Comparison of ENCODE assay signal across 15 cellular contexts in the genomic region with DNA sequence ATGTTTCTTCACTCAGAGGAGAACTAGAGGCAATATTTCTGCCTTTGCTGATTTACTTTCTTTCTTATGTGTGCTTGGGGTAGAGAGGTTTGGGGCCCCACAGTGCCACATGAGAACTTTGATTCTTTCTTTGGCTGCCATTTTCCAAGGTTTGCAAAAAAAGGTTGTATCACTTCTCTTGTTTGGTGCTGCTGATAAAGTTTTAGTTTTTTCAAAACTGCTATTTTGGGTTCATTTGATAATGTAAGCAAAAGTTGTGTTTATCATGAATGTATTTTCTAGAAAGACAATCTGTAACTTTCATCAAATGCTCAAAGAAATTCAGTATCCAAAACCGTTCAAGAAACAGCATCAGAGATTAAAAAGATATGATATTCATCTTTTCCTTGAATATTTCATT. TPM values are rescaled to one million over a fixed set of nuclear protein-coding genes. Genes with fewer than 3 reads are reported as not detected.
DNase-seq lines count a peak whose midpoint lies in the region; ATAC-seq and TF ChIP-seq lines count a peak whose summit lies in the region.
"Had no signal": no experiment of that assay in that cellular context is flagged by ENCODE, and none has a peak within 500 bp of the region (broad histone marks: within the 10 kb centered on the region; RNA-seq: fewer than 3 reads in every experiment).

No MANE protein-coding gene starts in this region.

- H3K9me3 Mint-ChIP-seq in activated T-cell treated with anti-CD3 and anti-CD28 coated beads, Interleukin-2, amount 50 U/mL, for 72 hours, result no peaks in the 10 kb centered on the region
- H3K9me3 Mint-ChIP-seq in endodermal cell, result no peaks in the 10 kb centered on the region
- no peaks in the 10 kb centered on the region for H3K9me3 Mint-ChIP-seq in naive thymus-derived CD8-positive, alpha-beta T cell
- H3K9me3 Mint-ChIP-seq in CD8-positive, alpha-beta memory T cell, result no peaks in the 10 kb centered on the region
- H3K9me3 Mint-ChIP-seq in T-helper 2 cell treated with Interferon-gamma antibody and Interleukin-4, amounts not matched to agents 5 μg/mL and 100 μg/mL, for 36 hours, result no peaks in the 10 kb centered on the region
- H3K9me3 Mint-ChIP-seq: CD8-positive, alpha-beta T cell had no signal

- WGBS in endodermal cell (ENCODE audit: insufficient coverage in 1 of 2, insufficient read length in 1 of 2), 2 experiments, result 100% methylated on average over 1 of the region's 1 CpG

- H3K4me3 ChIP-seq in endodermal cell (ENCODE audit: low read length), result no peak overlapping the region
- no peak overlapping the region for H3K4me3 ChIP-seq in CD8-positive, alpha-beta memory T cell (ENCODE audit: low read length)

- no peak overlapping the region for H3K4me3 Mint-ChIP-seq in activated T-cell treated with anti-CD3 and anti-CD28 coated beads, Interleukin-2, amount 50 U/mL, for 72 hours
- H3K4me3 Mint-ChIP-seq in T-helper 17 cell, result no peak overlapping the region
- no peak overlapping the region for H3K4me3 Mint-ChIP-seq in endodermal cell
- no peak overlapping the region for H3K4me3 Mint-ChIP-seq in naive thymus-derived CD8-positive, alpha-beta T cell
- H3K4me3 Mint-ChIP-seq in CD8-positive, alpha-beta memory T cell, result no peak overlapping the region
- no peak overlapping the region for H3K4me3 Mint-ChIP-seq in T-helper 2 cell treated with Interferon-gamma antibody and Interleukin-4, amounts not matched to agents 5 μg/mL and 100 μg/mL, for 36 hours
- H3K4me3 Mint-ChIP-seq: B cell; CD8-positive, alpha-beta T cell had no signal

- no peaks in the 10 kb centered on the region for H3K4me1 ChIP-seq in endodermal cell (ENCODE audit: control insufficient read depth, insufficient read depth, low read length)
- no peaks in the 10 kb centered on the region for H3K4me1 ChIP-seq in CD8-positive, alpha-beta memory T cell (ENCODE audit: insufficient read depth, low read length)
- H3K4me1 ChIP-seq: Caco-2 had no signal

- no peak for DNase-seq in activated T-cell treated with anti-CD3 and anti-CD28 coated beads, Interleukin-2, amount 50 U/mL, for 72 hours
- no peak for DNase-seq in activated T-cell treated with anti-CD3 and anti-CD28 coated beads, Interleukin-2, amount 50 U/mL, for 48 hours
- DNase-seq in T-helper 17 cell, result no peak
- DNase-seq in endodermal cell, result no peak
- no peak for DNase-seq in naive thymus-derived CD8-positive, alpha-beta T cell
- no peak for DNase-seq in NCI-H2227 (lab: John Stamatoyannopoulos, UW; ENCODE audit: unreplicated experiment)
- DNase-seq in CD8-positive, alpha-beta memory T cell, result no peak
- no peak for DNase-seq in T-helper 2 cell treated with Interferon-gamma antibody and Interleukin-4, amounts not matched to agents 5 μg/mL and 100 μg/mL, for 36 hours (ENCODE audit: low spot score)
- DNase-seq: Caco-2; CD8-positive, alpha-beta T cell; DND-41; GDM1 had no signal

- ATAC-seq in activated T-cell treated with anti-CD3 and anti-CD28 coated beads, Interleukin-2, amount 50 U/mL, for 72 hours (replicated peaks in 1 of 2), result no peak
- ATAC-seq in T-helper 17 cell, result no peak
- no peak for ATAC-seq in naive thymus-derived CD8-positive, alpha-beta T cell
- ATAC-seq: CD8-positive, alpha-beta T cell; HCT116 had no signal

- CTCF ChIA-PET in CD8-positive, alpha-beta memory T cell (lab: Charles Lee), result no interaction called here

- TF ChIP-seq CTCF in endodermal cell (conservative IDR thresholded peaks at IDR 0.05), result no peak

- H3K27ac ChIP-seq in endodermal cell (ENCODE audit: low read depth, low read length), result no peak overlapping the region
- no peak overlapping the region for H3K27ac ChIP-seq in CD8-positive, alpha-beta memory T cell (ENCODE audit: low read depth, low read length)
- H3K27ac ChIP-seq: C4-2B had no signal

- H3K27me3 ChIP-seq in endodermal cell (ENCODE audit: control insufficient read depth, insufficient read depth, low read length, poor library complexity, severe bottlenecking), result no peaks in the 10 kb centered on the region
- no peaks in the 10 kb centered on the region for H3K27me3 ChIP-seq in CD8-positive, alpha-beta memory T cell (ENCODE audit: insufficient read depth, low read length, poor library complexity, severe bottlenecking)

- H3K36me3 Mint-ChIP-seq in activated T-cell treated with anti-CD3 and anti-CD28 coated beads, Interleukin-2, amount 50 U/mL, for 72 hours (ENCODE audit: insufficient read depth in 2 of 2), result peaks cover 9 to 43% of the 10 kb centered on the region in 2 donors
- peaks cover 14% of the 10 kb centered on the region for H3K36me3 Mint-ChIP-seq in T-helper 17 cell (ENCODE audit: low read depth)
- peaks cover 78% of the 10 kb centered on the region for H3K36me3 Mint-ChIP-seq in endodermal cell (ENCODE audit: low read depth)
- peaks cover 10 to 90% (median 36%) of the 10 kb centered on the region in 3 donors for H3K36me3 Mint-ChIP-seq in naive thymus-derived CD8-positive, alpha-beta T cell
- H3K36me3 Mint-ChIP-seq in CD8-positive, alpha-beta memory T cell, result peaks cover 10 to 85% (median 42%) of the 10 kb centered on the region in 3 donors
- peaks cover 55% of the 10 kb centered on the region for H3K36me3 Mint-ChIP-seq in T-helper 2 cell treated with Interferon-gamma antibody and Interleukin-4, amounts not matched to agents 5 μg/mL and 100 μg/mL, for 36 hours (ENCODE audit: low read depth)

- H3K9me3 ChIP-seq in T-helper 17 cell (ENCODE audit: control insufficient read depth, low read length, poor library complexity, severe bottlenecking) (no peaks in the 10 kb centered on the region), endodermal cell (ENCODE audit: control insufficient read depth, low read length) (no peaks in the 10 kb centered on the region)
- H3K9me3 ChIP-seq in CD8-positive, alpha-beta memory T cell (ENCODE audit: low read length), result no peaks in the 10 kb centered on the region
- H3K9me3 ChIP-seq: Caco-2 had no signal

- no peak overlapping the region for H3K9ac ChIP-seq in endodermal cell (ENCODE audit: extremely low read depth, low read length, poor library complexity, severe bottlenecking)

- POLR2A ChIA-PET in naive thymus-derived CD8-positive, alpha-beta T cell (lab: Charles Lee), result no interaction called here
- POLR2A ChIA-PET in CD8-positive, alpha-beta memory T cell (lab: Charles Lee), result no interaction called here

- H3K27me3 Mint-ChIP-seq in activated T-cell treated with anti-CD3 and anti-CD28 coated beads, Interleukin-2, amount 50 U/mL, for 72 hours (ENCODE audit: low read depth), result no peaks in the 10 kb centered on the region
- H3K27me3 Mint-ChIP-seq in T-helper 17 cell (no peaks in the 10 kb centered on the region), endodermal cell (ENCODE audit: insufficient read depth) (no peaks in the 10 kb centered on the region)
- no peaks in the 10 kb centered on the region for H3K27me3 Mint-ChIP-seq in naive thymus-derived CD8-positive, alpha-beta T cell
- H3K27me3 Mint-ChIP-seq in CD8-positive, alpha-beta memory T cell, result no peaks in the 10 kb centered on the region
- H3K27me3 Mint-ChIP-seq in T-helper 2 cell treated with Interferon-gamma antibody and Interleukin-4, amounts not matched to agents 5 μg/mL and 100 μg/mL, for 36 hours (ENCODE audit: low read depth), result no peaks in the 10 kb centered on the region
- H3K27me3 Mint-ChIP-seq: B cell had no signal

- peaks cover 83% of the 10 kb centered on the region for H3K36me3 ChIP-seq in endodermal cell (ENCODE audit: control insufficient read depth, insufficient read depth, low read length)
- H3K36me3 ChIP-seq in CD8-positive, alpha-beta memory T cell (ENCODE audit: insufficient read depth, low read length), result peaks cover 20% of the 10 kb centered on the region

- no peaks in the 10 kb centered on the region for H3K4me1 Mint-ChIP-seq in activated T-cell treated with anti-CD3 and anti-CD28 coated beads, Interleukin-2, amount 50 U/mL, for 72 hours (ENCODE audit: low read depth)
- H3K4me1 Mint-ChIP-seq in T-helper 17 cell (peaks cover 4% of the 10 kb centered on the region), endodermal cell (no peaks in the 10 kb centered on the region)
- peaks cover 0 to 3% (median under 1%) of the 10 kb centered on the region in 4 donors for H3K4me1 Mint-ChIP-seq in naive thymus-derived CD8-positive, alpha-beta T cell
- no peaks in the 10 kb centered on the region for H3K4me1 Mint-ChIP-seq in CD8-positive, alpha-beta memory T cell
- H3K4me1 Mint-ChIP-seq in T-helper 2 cell treated with Interferon-gamma antibody and Interleukin-4, amounts not matched to agents 5 μg/mL and 100 μg/mL, for 36 hours (ENCODE audit: low read depth), result no peaks in the 10 kb centered on the region
- H3K4me1 Mint-ChIP-seq: B cell had no signal

- H3K27ac Mint-ChIP-seq in activated T-cell treated with anti-CD3 and anti-CD28 coated beads, Interleukin-2, amount 50 U/mL, for 72 hours, result peak overlapping the region; percentile 30
- peak overlapping the region; percentile 29 for H3K27ac Mint-ChIP-seq in T-helper 17 cell
- H3K27ac Mint-ChIP-seq in endodermal cell, result peak overlapping the region; percentile 14
- H3K27ac Mint-ChIP-seq in naive thymus-derived CD8-positive, alpha-beta T cell, result peak overlapping the region in 6 of 10 donors; percentile 17 to 77 (median 38)
- peak overlapping the region in 3 of 8 donors; percentile 2 to 32 (median 29) for H3K27ac Mint-ChIP-seq in CD8-positive, alpha-beta memory T cell
- no peak overlapping the region for H3K27ac Mint-ChIP-seq in T-helper 2 cell treated with Interferon-gamma antibody and Interleukin-4, amounts not matched to agents 5 μg/mL and 100 μg/mL, for 36 hours
- H3K27ac Mint-ChIP-seq: B cell; CD8-positive, alpha-beta T cell had no signal

RNA-seq across cellular contexts. Expression of a gene that starts 30.6 kb away (rescaled TPM):
- total RNA-seq in activated T-cell treated with anti-CD3 and anti-CD28 coated beads, Interleukin-2, amount 50 U/mL, for 72 hours, result 10 to 100 TPM; 49.9 to 71.5 TPM
- total RNA-seq in T-helper 17 cell, result 100 to 1,000 TPM; 134 to 138 TPM
- 10 to 100 TPM in 1 of 2 donors, 1 to 10 TPM in 1; 9.4 to 10.4 TPM for total RNA-seq in endodermal cell
- 1.00 TPM for polyA plus RNA-seq in endodermal cell (2013, experiment 1 of 2)
- polyA plus RNA-seq in endodermal cell (2013, experiment 2 of 2), result 0.75 TPM
- 100 to 1,000 TPM; 105 to 106 TPM for total RNA-seq in naive thymus-derived CD8-positive, alpha-beta T cell
- polyA plus RNA-seq in naive thymus-derived CD8-positive, alpha-beta T cell, result 10 to 100 TPM; 18.9 to 34.6 (median 28.1) TPM
- 10 to 100 TPM; 24.7 to 27.9 TPM for total RNA-seq in CD8-positive, alpha-beta memory T cell
- 34.0 TPM for polyA plus RNA-seq in CD8-positive, alpha-beta memory T cell
